ENCODE assay signal across 33 cellular contexts in the genomic region with DNA sequence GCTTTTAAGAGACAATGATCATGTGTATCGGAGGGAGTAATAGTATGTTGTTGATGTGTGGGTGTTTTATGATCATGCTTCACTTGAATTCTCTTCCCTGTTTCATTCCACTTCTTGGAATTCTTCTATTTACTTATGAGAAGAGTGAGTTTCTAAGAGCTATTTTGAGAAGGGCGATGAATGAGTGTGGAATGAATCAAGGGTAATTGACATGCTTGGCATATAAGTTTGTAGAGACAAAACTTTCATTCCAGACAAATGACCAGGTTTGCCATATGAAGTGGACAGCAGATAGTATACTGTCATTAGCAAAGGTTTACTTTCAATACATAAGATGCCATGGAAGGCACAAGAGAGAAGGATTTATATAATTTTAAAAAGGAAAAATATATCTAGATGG. TPM values are rescaled to one million over a fixed set of nuclear protein-coding genes. Genes with fewer than 3 reads are reported as not detected.
DNase-seq lines count a peak whose midpoint lies in the region; ATAC-seq, FAIRE-seq and TF ChIP-seq lines count a peak whose summit lies in the region.
"Had no signal": no experiment of that assay in that cellular context is flagged by ENCODE, and none has a peak within 500 bp of the region (broad histone marks: within the 10 kb centered on the region; RNA-seq: fewer than 3 reads in every experiment).

No MANE protein-coding gene starts in this region.

- peaks cover 54% of the 10 kb centered on the region for H3K4me1 Mint-ChIP-seq in chondrocyte (ENCODE audit: low read depth)
- H3K4me1 Mint-ChIP-seq: activated naive CD8-positive, alpha-beta T cell treated with anti-CD3 and anti-CD28 coated beads for 36 hours; CD4-positive, alpha-beta memory T cell; central memory CD8-positive, alpha-beta T cell had no signal

- H3K9me3 ChIP-seq in A549 = peaks cover 10% of the 10 kb centered on the region; the same call in 2 of the 3 replicates
- H3K9me3 ChIP-seq in IMR-90 (ENCODE audit: control insufficient read depth, insufficient read depth, low read length) = peaks cover 5% of the 10 kb centered on the region; the same call in 1 of the 2 replicates
- H3K9me3 ChIP-seq in mesenchymal stem cell (ENCODE audit: control insufficient read depth, low read length) = peaks cover 22% of the 10 kb centered on the region
- peaks cover 0 to 5% of the 10 kb centered on the region in 2 donors for H3K9me3 ChIP-seq in uterus
- H3K9me3 ChIP-seq in suprapubic skin = peaks cover 8% of the 10 kb centered on the region
- H3K9me3 ChIP-seq in sigmoid colon = peaks cover 0 to 12% (median 3%) of the 10 kb centered on the region in 4 donors
- H3K9me3 ChIP-seq: HAP-1, mucosa of descending colon had no signal

- no peaks in the 10 kb centered on the region for H3K9me1 ChIP-seq in IMR-90 (ENCODE audit: insufficient read depth, low read length)

- H3K4me2 ChIP-seq in A549 (peak overlapping the region; percentile 75), IMR-90 (ENCODE audit: low read depth, low read length) (peak overlapping the region; percentile 66; the same call in 1 of the 2 replicates), mesenchymal stem cell (ENCODE audit: low read length, poor library complexity, severe bottlenecking) (no peak overlapping the region)

- H3K14ac ChIP-seq in IMR-90 (replicated peaks; ENCODE audit: low read depth, low read length) (no peak overlapping the region), mesenchymal stem cell (ENCODE audit: low read length in 2 of 2) (no peak overlapping the region)

- 0 out of 2 replicates have a peak overlapping the region, but pooled peaks have one; percentile 57 for H2BK20ac ChIP-seq in IMR-90 (ENCODE audit: low read depth, low read length)

- H3K18ac ChIP-seq in IMR-90 (ENCODE audit: low read depth, low read length) (no peak overlapping the region), mesenchymal stem cell (ENCODE audit: low read depth in 1 of 2, low read length in 2 of 2) (no peak overlapping the region)

- peaks cover 11% of the 10 kb centered on the region for H3K36me3 Mint-ChIP-seq in chondrocyte (ENCODE audit: low read depth)
- H3K36me3 Mint-ChIP-seq: type B pancreatic cell had no signal

- H3K4me3 ChIP-seq in A549 = no peak overlapping the region
- H3K4me3 ChIP-seq in IMR-90 (ENCODE audit: insufficient read depth, low read depth, low read length) = no peak overlapping the region
- H3K4me3 ChIP-seq in mesenchymal stem cell (ENCODE audit: insufficient read depth in 1 of 2, low read depth in 1 of 2, low read length in 2 of 2) = no peak overlapping the region
- H3K4me3 ChIP-seq in uterus = no peak overlapping the region
- no peak overlapping the region for H3K4me3 ChIP-seq in suprapubic skin
- no peak overlapping the region for H3K4me3 ChIP-seq in sigmoid colon
- H3K4me3 ChIP-seq: ascending aorta, dorsolateral prefrontal cortex, HAP-1, lung, MG63, mucosa of descending colon, SK-N-MC, spleen had no signal

- dilution Hi-C loops in IMR-90 (cut with HindIII; ENCODE audit: low sequenced_read_pairs, unreplicated experiment) = no loop called here

- DNase-seq in A549 (ENCODE audit: low read depth in 1 of 2, low spot score in 1 of 2) = peak in 1 of 2 experiments; percentile 63
- peak; percentile 47 for DNase-seq in IMR-90
- DNase-seq in chondrocyte (ENCODE audit: low spot score) = no peak
- DNase-seq in mesenchymal stem cell = peak; percentile 15
- no peak for DNase-seq in uterus
- DNase-seq in suprapubic skin (ENCODE audit: low spot score in 2 of 2) = no peak
- DNase-seq in sigmoid colon = no peak
- no peak for DNase-seq in epidermal melanocyte (ENCODE audit: insufficient read length, low spot score)
- DNase-seq: activated naive CD8-positive, alpha-beta T cell treated with anti-CD3 and anti-CD28 coated beads for 36 hours; activated T-cell treated with anti-CD3 and anti-CD28 coated beads for 4 hours; CD4-positive, alpha-beta memory T cell; DMS 273 treated with DMSO at 0.1 percent for 48 hours; dorsolateral prefrontal cortex; glutamatergic neuron; KBM-7; MG63; mucosa of descending colon; NCI-H1417; retina; spleen; T-helper 2 cell had no signal

- H4K20me1 ChIP-seq in IMR-90 (ENCODE audit: insufficient read depth, low read length) = no peaks in the 10 kb centered on the region

- TF ChIP-seq EP300 in A549 (IDR thresholded peaks at IDR 0.05) = no peak
- TF ChIP-seq EP300 in suprapubic skin (IDR thresholded peaks at IDR 0.05) = no peak
- no peak for TF ChIP-seq EP300 in sigmoid colon (IDR thresholded peaks at IDR 0.05)

- WGBS in A549 (ENCODE audit: missing lambda C conversion rate) = 7% methylated on average over 2 of the region's 2 CpGs
- WGBS in IMR-90 (ENCODE audit: extremely low coverage in 2 of 2, insufficient read length in 1 of 2), 2 experiments = no CpG with 5 or more reads among the region's 2 CpGs
- 40% methylated on average over 2 of the region's 2 CpGs for WGBS in mesenchymal stem cell
- 85% methylated on average over 2 of the region's 2 CpGs for WGBS in suprapubic skin
- 89% methylated on average over 2 of the region's 2 CpGs for WGBS in sigmoid colon, 2 donors

- BruUV-seq in IMR-90 (replicated peaks; lab: Mats Ljungman, UMichigan) = no TSS peak

- peak; percentile 24 to 67; a peak in 4 of 6 replicates for ATAC-seq in A549
- peak; percentile 32 for ATAC-seq in IMR-90 (ENCODE audit: low read depth)
- ATAC-seq: mucosa of descending colon; natural killer cell treated with Interleukin-12 subunit alpha and Interleukin-12 subunit beta and Interleukin-15 and Interleukin-18, amount 100 ng/mL, for 72 hours had no signal

- intact Hi-C loops in IMR-90 (cut with micrococcal nuclease) (no loop called here), uterus (cut with DNase I; ENCODE audit: low total_unique reads) (no loop called here), sigmoid colon (cut with DNase I) (no loop called here)

- H2BK12ac ChIP-seq in mesenchymal stem cell (ENCODE audit: low read length in 2 of 2) = no peak overlapping the region

- CTCF ChIA-PET in A549 (lab: Yijun Ruan, JAX) = interaction anchor here (1.1 kb wide), 2 partner anchors 9 to 102 kb away, joined by 3 read pairs; no protein-coding TSS in a partner anchor
- CTCF ChIA-PET in IMR-90 (lab: Yijun Ruan, JAX) = no interaction called here

- peaks cover 60% of the 10 kb centered on the region for H3K4me1 ChIP-seq in A549
- H3K4me1 ChIP-seq in IMR-90 (ENCODE audit: control insufficient read depth, insufficient read depth, low read length) = peaks cover 3% of the 10 kb centered on the region; the same call in 1 of the 2 replicates
- no peaks in the 10 kb centered on the region for H3K4me1 ChIP-seq in mesenchymal stem cell (ENCODE audit: control insufficient read depth, insufficient read depth, low read depth, low read length)
- H3K4me1 ChIP-seq in uterus = no peaks in the 10 kb centered on the region
- H3K4me1 ChIP-seq in suprapubic skin = no peaks in the 10 kb centered on the region
- no peaks in the 10 kb centered on the region for H3K4me1 ChIP-seq in sigmoid colon
- H3K4me1 ChIP-seq: spleen had no signal

- peaks cover 21% of the 10 kb centered on the region for H3K9me3 Mint-ChIP-seq in chondrocyte (ENCODE audit: low read depth)

- TF ChIP-seq POLR2A in A549 (IDR thresholded peaks at IDR 0.05; ENCODE audit: low read length) (no peak), IMR-90 (IDR thresholded peaks at IDR 0.05; ENCODE audit: low read depth, low read length) (no peak), uterus (IDR thresholded peaks at IDR 0.05) (no peak), suprapubic skin (IDR thresholded peaks at IDR 0.05) (no peak), sigmoid colon (IDR thresholded peaks at IDR 0.05) (no peak)

- H4K8ac ChIP-seq in IMR-90 (ENCODE audit: low read depth in 2 of 2, low read length in 2 of 2) = no peak overlapping the region
- H4K8ac ChIP-seq in mesenchymal stem cell (ENCODE audit: low read length) = no peak overlapping the region

- FAIRE-seq in A549 (lab: Jason Lieb, UNC) = peak; percentile 79
- FAIRE-seq: HTR-8/SVneo, keratinocyte had no signal

- H3K36me3 ChIP-seq in IMR-90 (ENCODE audit: control insufficient read depth, insufficient read depth, low read length) (no peaks in the 10 kb centered on the region), mesenchymal stem cell (ENCODE audit: control insufficient read depth in 1 of 2, insufficient read depth in 2 of 2, low read depth in 1 of 2, low read length in 2 of 2) (no peaks in the 10 kb centered on the region), uterus (no peaks in the 10 kb centered on the region), suprapubic skin (no peaks in the 10 kb centered on the region), sigmoid colon (no peaks in the 10 kb centered on the region)
- H3K36me3 ChIP-seq: ascending aorta, HAP-1, MG63, spleen had no signal

- no peak overlapping the region for H4K5ac ChIP-seq in IMR-90 (ENCODE audit: low read depth, low read length)

- peak overlapping the region; percentile 1 for H3K4me3 Mint-ChIP-seq in chondrocyte (ENCODE audit: unreplicated experiment)
- H3K4me3 Mint-ChIP-seq: activated naive CD8-positive, alpha-beta T cell treated with anti-CD3 and anti-CD28 coated beads for 36 hours; CD4-positive, alpha-beta memory T cell; central memory CD8-positive, alpha-beta T cell; natural killer cell treated with Interleukin-12 subunit alpha and Interleukin-12 subunit beta and Interleukin-15 and Interleukin-18, amount 100 ng/mL, for 72 hours; type B pancreatic cell had no signal

- H2BK15ac ChIP-seq in IMR-90 (ENCODE audit: low read depth, low read length) = no peak overlapping the region
- H2BK15ac ChIP-seq in mesenchymal stem cell (ENCODE audit: low read depth, poor library complexity, severe bottlenecking) = no peak overlapping the region

- H3K27ac ChIP-seq in A549 = peak overlapping the region; percentile 70 to 71
- no peak overlapping the region for H3K27ac ChIP-seq in IMR-90 (ENCODE audit: insufficient read depth, low read length)
- no peak overlapping the region for H3K27ac ChIP-seq in mesenchymal stem cell (ENCODE audit: low read length, poor library complexity, severe bottlenecking)
- no peak overlapping the region for H3K27ac ChIP-seq in uterus
- H3K27ac ChIP-seq in suprapubic skin = no peak overlapping the region
- no peak overlapping the region for H3K27ac ChIP-seq in sigmoid colon
- H3K27ac ChIP-seq: 22Rv1, ascending aorta, dorsolateral prefrontal cortex, RWPE1, SK-N-MC, spleen had no signal

- no peak overlapping the region for H2AFZ ChIP-seq in IMR-90 (replicated peaks; ENCODE audit: low read length, poor library complexity)
- no peak overlapping the region for H2AFZ ChIP-seq in mesenchymal stem cell (ENCODE audit: low read depth, low read length)

- no peaks in the 10 kb centered on the region for H3K27me3 ChIP-seq in IMR-90 (ENCODE audit: control insufficient read depth, insufficient read depth, low read length)
- no peaks in the 10 kb centered on the region for H3K27me3 ChIP-seq in mesenchymal stem cell (ENCODE audit: control insufficient read depth in 1 of 2, insufficient read depth in 1 of 2, low read length in 2 of 2)
- no peaks in the 10 kb centered on the region for H3K27me3 ChIP-seq in uterus
- H3K27me3 ChIP-seq in suprapubic skin = no peaks in the 10 kb centered on the region
- no peaks in the 10 kb centered on the region for H3K27me3 ChIP-seq in sigmoid colon
- H3K27me3 ChIP-seq: ascending aorta, dorsolateral prefrontal cortex, MG63, spleen had no signal

- POLR2A ChIA-PET in A549 (lab: Yijun Ruan, JAX) = no interaction called here
- POLR2A ChIA-PET in IMR-90 (lab: Charles Lee; ENCODE audit: unreplicated experiment) = no interaction called here

- H3K9ac ChIP-seq in IMR-90 (ENCODE audit: low read depth, low read length) (no peak overlapping the region), mesenchymal stem cell (ENCODE audit: low read length) (no peak overlapping the region)

- H2BK120ac ChIP-seq in IMR-90 (ENCODE audit: low read depth, low read length) (no peak overlapping the region; the same call in 1 of the 2 replicates), mesenchymal stem cell (ENCODE audit: low read depth, low read length) (no peak overlapping the region)

- H2BK5ac ChIP-seq in IMR-90 (ENCODE audit: low read depth, low read length, poor library complexity, severe bottlenecking) (peak overlapping the region; percentile 89), mesenchymal stem cell (ENCODE audit: low read depth, low read length, poor library complexity, severe bottlenecking) (no peak overlapping the region)

- no peak overlapping the region for H2AK9ac ChIP-seq in IMR-90 (replicated peaks; ENCODE audit: low read depth, low read length, poor library complexity)

- peak overlapping the region; percentile 59 for H3K27ac Mint-ChIP-seq in chondrocyte (ENCODE audit: unreplicated experiment)
- H3K27ac Mint-ChIP-seq: activated naive CD8-positive, alpha-beta T cell treated with anti-CD3 and anti-CD28 coated beads for 36 hours; CD4-positive, alpha-beta memory T cell; natural killer cell treated with Interleukin-12 subunit alpha and Interleukin-12 subunit beta and Interleukin-15 and Interleukin-18, amount 100 ng/mL, for 72 hours; type B pancreatic cell had no signal

- no peak overlapping the region for H4K91ac ChIP-seq in IMR-90 (ENCODE audit: insufficient read depth, low read depth, low read length)
- H4K91ac ChIP-seq in mesenchymal stem cell (ENCODE audit: low read length) = no peak overlapping the region

- no peak overlapping the region for H2AK5ac ChIP-seq in IMR-90 (ENCODE audit: low read depth, low read length)
- H2AK5ac ChIP-seq in mesenchymal stem cell (ENCODE audit: low read length, severe bottlenecking) = no peak overlapping the region

- H3K56ac ChIP-seq in IMR-90 (ENCODE audit: extremely low read depth, insufficient read depth, low read length) = no peak overlapping the region

- H3K23ac ChIP-seq in IMR-90 (ENCODE audit: low read depth, low read length) (peak overlapping the region; percentile 53; the same call in 1 of the 2 replicates), mesenchymal stem cell (ENCODE audit: low read length in 2 of 2) (no peak overlapping the region)

- TF ChIP-seq RAD21 in A549 (conservative IDR thresholded peaks at IDR 0.05 in 1 of 2, IDR thresholded peaks at IDR 0.05 in 1 of 2) (0 out of 5 replicates have a peak, but pooled peaks of 1 of the 2 experiments have one; percentile 0), IMR-90 (IDR thresholded peaks at IDR 0.05; ENCODE audit: low read length) (no peak)

- H3K27me3 Mint-ChIP-seq in chondrocyte (ENCODE audit: low read depth) = no peaks in the 10 kb centered on the region
- H3K27me3 Mint-ChIP-seq: activated naive CD8-positive, alpha-beta T cell treated with anti-CD3 and anti-CD28 coated beads for 36 hours; CD4-positive, alpha-beta memory T cell; central memory CD8-positive, alpha-beta T cell; natural killer cell treated with Interleukin-12 subunit alpha and Interleukin-12 subunit beta and Interleukin-15 and Interleukin-18, amount 100 ng/mL, for 72 hours; type B pancreatic cell had no signal

- in situ Hi-C loops in IMR-90 (cut with MboI; ENCODE audit: low sequenced_read_pairs) = no loop called here

- no peak for TF ChIP-seq CTCF in A549 (IDR thresholded peaks at IDR 0.05)
- no peak for TF ChIP-seq CTCF in IMR-90 (conservative IDR thresholded peaks at IDR 0.05; ENCODE audit: low read depth, low read length)
- TF ChIP-seq CTCF in chondrocyte (IDR thresholded peaks at IDR 0.05) = no peak
- no peak for TF ChIP-seq CTCF in uterus (IDR thresholded peaks at IDR 0.05)
- TF ChIP-seq CTCF in suprapubic skin (IDR thresholded peaks at IDR 0.05) = no peak
- no peak for TF ChIP-seq CTCF in sigmoid colon (IDR thresholded peaks at IDR 0.05)

- H3K4ac ChIP-seq in IMR-90 (ENCODE audit: low read depth, low read length) = no peak overlapping the region; the same call in 1 of the 2 replicates
- H3K4ac ChIP-seq in mesenchymal stem cell (ENCODE audit: low read depth in 1 of 2, low read length in 2 of 2) = no peak overlapping the region

- no peaks in the 10 kb centered on the region for H3K79me1 ChIP-seq in IMR-90 (ENCODE audit: low read depth in 1 of 2, low read length in 2 of 2)
- no peaks in the 10 kb centered on the region for H3K79me1 ChIP-seq in mesenchymal stem cell (replicated peaks; ENCODE audit: low read length, poor library complexity, severe bottlenecking)

RNA-seq across cellular contexts. Expression of a gene that starts 42.3 kb away (rescaled TPM):
- polyA plus RNA-seq in A549 (2011; rRNA removed) = not detected in 2 replicates
- not detected in 2 replicates for polyA plus RNA-seq in A549 (2012; cell fraction: cytosol; rRNA removed)
- not detected in 2 replicates for polyA plus RNA-seq in A549 (2012; cell fraction: nucleus; rRNA removed)
- not detected in 3 replicates for polyA plus RNA-seq in A549 (2017; fragmentation: RNase III; extraction: RNeasy Plus Mini Kit Qiagen cat#74134 plus additional on column Dnase treatment)
- not detected in 2 replicates for polyA minus RNA-seq in A549 (2011; rRNA and poly(A)+ RNA removed)
- not detected in 2 replicates for total RNA-seq in IMR-90 (2012; rRNA removed)
- polyA plus RNA-seq in IMR-90 (2012; rRNA removed) = not detected in 2 replicates
- polyA plus RNA-seq in IMR-90 (2012; cell fraction: cytosol; rRNA removed) = not detected in 2 replicates
- polyA plus RNA-seq in IMR-90 (2012; cell fraction: nucleus; rRNA removed; ENCODE audit: low replicate concordance) = not detected in 2 replicates
- total RNA-seq in chondrocyte = not detected in 3 replicates
- not detected for polyA plus RNA-seq in mesenchymal stem cell (2013, experiment 1 of 2)
- not detected for polyA plus RNA-seq in mesenchymal stem cell (2013, experiment 2 of 2)
- total RNA-seq in uterus = not detected
- total RNA-seq in suprapubic skin = not detected
- total RNA-seq in sigmoid colon = not detected
- not detected for polyA plus RNA-seq in sigmoid colon
- total RNA-seq: activated naive CD8-positive, alpha-beta T cell treated with anti-CD3 and anti-CD28 coated beads for 36 hours; ascending aorta; CD4-positive, alpha-beta memory T cell; lung; mucosa of descending colon; natural killer cell treated with Interleukin-12 subunit alpha and Interleukin-12 subunit beta and Interleukin-15 and Interleukin-18, amount 100 ng/mL, for 72 hours; omental fat pad; spleen had no signal
- polyA plus RNA-seq: CD4-positive, alpha-beta memory T cell; keratinocyte; lung; spleen had no signal

Comparison
In these comparisons a context has a peak if more than half of its experiments do, and no peak if none do; other contexts are left out.
1. DNase-seq: peak in IMR-90 (single experiment) and mesenchymal stem cell (single experiment); none in chondrocyte (single experiment), uterus (0 of 2), suprapubic skin (0 of 2), sigmoid colon (single experiment) and epidermal melanocyte (single experiment).
2. H3K27ac ChIP-seq: peak in A549 (2 of 2); none in IMR-90 (single experiment), mesenchymal stem cell (single experiment), uterus (0 of 2), suprapubic skin (single experiment) and sigmoid colon (0 of 4).